8 cellular contexts compared by ENCODE assay signal in the genomic region with DNA sequence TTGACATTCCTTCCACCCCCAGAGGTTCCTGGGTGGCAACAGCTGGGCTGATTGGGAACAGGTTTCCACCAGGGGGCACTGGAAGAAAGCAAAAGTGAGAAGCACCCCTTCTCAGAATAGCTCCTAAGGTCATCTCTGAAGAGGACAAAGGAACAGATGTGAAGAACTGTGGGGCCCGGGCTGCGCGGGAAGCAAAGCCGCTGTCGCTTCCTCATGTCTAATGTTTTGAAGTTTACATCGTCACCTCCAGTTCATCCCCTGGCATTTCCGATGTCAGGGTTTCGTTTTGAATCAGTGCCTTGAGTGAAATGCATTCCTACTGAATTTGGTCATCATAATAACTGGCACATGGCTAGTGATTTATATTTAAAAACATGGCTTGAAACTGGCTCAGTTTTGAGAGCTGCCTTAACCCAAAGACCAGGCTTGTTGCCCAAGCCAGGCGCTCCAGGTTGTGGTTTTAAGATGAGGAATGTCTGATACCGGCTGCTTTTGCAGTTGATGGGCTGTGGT. TPM values are rescaled to one million over a fixed set of nuclear protein-coding genes. Genes with fewer than 3 reads are reported as not detected.
DNase-seq lines count a peak whose midpoint lies in the region; ATAC-seq and TF ChIP-seq lines count a peak whose summit lies in the region.

No MANE protein-coding gene starts in this region.

- H3K4me1 ChIP-seq in RWPE2 (ENCODE audit: insufficient read depth, poor library complexity, severe bottlenecking) (peaks cover 15% of the 10 kb centered on the region), foreskin keratinocyte (peaks cover 4% of the 10 kb centered on the region), parathyroid adenoma (peaks cover 10% of the 10 kb centered on the region)

- peak overlapping the region; percentile 42 for H3K27ac ChIP-seq in RWPE2 (ENCODE audit: poor library complexity, severe bottlenecking)
- no peak overlapping the region for H3K27ac ChIP-seq in foreskin keratinocyte
- peak overlapping the region; percentile 68 for H3K27ac ChIP-seq in parathyroid adenoma

- H3K27me3 ChIP-seq in RWPE2 (ENCODE audit: insufficient read depth, poor library complexity, severe bottlenecking) (no peaks in the 10 kb centered on the region), foreskin keratinocyte (no peaks in the 10 kb centered on the region), parathyroid adenoma (ENCODE audit: control insufficient read depth, insufficient read depth, low read length) (no peaks in the 10 kb centered on the region)

- H3K9me3 Mint-ChIP-seq in activated T-helper 17 cell treated with anti-CD3 and anti-CD28 coated beads, Interleukin-2, amount 50 U/mL, for 72 hours = no peaks in the 10 kb centered on the region
- H3K9me3 Mint-ChIP-seq in type B pancreatic cell = no peaks in the 10 kb centered on the region

- H2AFZ ChIP-seq in parathyroid adenoma = peak overlapping the region; percentile 54

- H3K79me2 ChIP-seq in parathyroid adenoma = no peaks in the 10 kb centered on the region

- DNase-seq in D341Med (ENCODE audit: low spot score) = peak; percentile 64
- peak; percentile 83 for DNase-seq in HT-29 (ENCODE audit: low spot score)
- DNase-seq in RWPE2 (ENCODE audit: low spot score) = peak; percentile 64
- DNase-seq in foreskin keratinocyte = peak; percentile 92 to 96
- DNase-seq in type B pancreatic cell (ENCODE audit: extremely low spot score, unreplicated experiment) = no peak

- peaks cover 40% of the 10 kb centered on the region for H3K36me3 Mint-ChIP-seq in activated T-helper 17 cell treated with anti-CD3 and anti-CD28 coated beads, Interleukin-2, amount 50 U/mL, for 72 hours (ENCODE audit: low read depth)
- H3K36me3 Mint-ChIP-seq in type B pancreatic cell = no peaks in the 10 kb centered on the region

- H3K36me3 ChIP-seq in RWPE2 (ENCODE audit: low read depth) (no peaks in the 10 kb centered on the region), parathyroid adenoma (ENCODE audit: control insufficient read depth, insufficient read depth, low read length) (no peaks in the 10 kb centered on the region)

- H3K9ac ChIP-seq in parathyroid adenoma = no peak overlapping the region

- H3K27ac Mint-ChIP-seq in activated T-helper 17 cell treated with anti-CD3 and anti-CD28 coated beads, Interleukin-2, amount 50 U/mL, for 72 hours = peak overlapping the region; percentile 93
- peak overlapping the region; percentile 90 for H3K27ac Mint-ChIP-seq in type B pancreatic cell

- no peaks in the 10 kb centered on the region for H3K27me3 Mint-ChIP-seq in activated T-helper 17 cell treated with anti-CD3 and anti-CD28 coated beads, Interleukin-2, amount 50 U/mL, for 72 hours
- H3K27me3 Mint-ChIP-seq in type B pancreatic cell = no peaks in the 10 kb centered on the region

- H3K4me1 Mint-ChIP-seq in activated T-helper 17 cell treated with anti-CD3 and anti-CD28 coated beads, Interleukin-2, amount 50 U/mL, for 72 hours = peaks cover 50% of the 10 kb centered on the region
- H3K4me1 Mint-ChIP-seq in type B pancreatic cell (ENCODE audit: unreplicated experiment) = peaks cover 22% of the 10 kb centered on the region

- ATAC-seq in GM21423 (IDR thresholded peaks at IDR 0.05; ENCODE audit: unreplicated experiment) (peak; percentile 92), RWPE2 (ENCODE audit: low read depth) (peak; percentile 90), foreskin keratinocyte (peak; percentile 92)
- peak; percentile 78 for ATAC-seq in activated T-helper 17 cell treated with anti-CD3 and anti-CD28 coated beads, Interleukin-2, amount 50 U/mL, for 72 hours (replicated peaks)

- H3K4me2 ChIP-seq in parathyroid adenoma (ENCODE audit: low read length) = peak overlapping the region; percentile 33

- H3K9me3 ChIP-seq in RWPE2 (ENCODE audit: severe bottlenecking) (no peaks in the 10 kb centered on the region), parathyroid adenoma (ENCODE audit: control insufficient read depth, low read length) (no peaks in the 10 kb centered on the region)

- H3K4me3 ChIP-seq in RWPE2 (ENCODE audit: severe bottlenecking) = no peak overlapping the region
- peak overlapping the region; percentile 8 for H3K4me3 ChIP-seq in parathyroid adenoma (ENCODE audit: low read depth, low read length)

- H3K4me3 Mint-ChIP-seq in activated T-helper 17 cell treated with anti-CD3 and anti-CD28 coated beads, Interleukin-2, amount 50 U/mL, for 72 hours = peak overlapping the region; percentile 91
- H3K4me3 Mint-ChIP-seq in type B pancreatic cell = peak overlapping the region; percentile 59

- TF ChIP-seq CTCF in RWPE2 (IDR thresholded peaks at IDR 0.05; ENCODE audit: poor library complexity, severe bottlenecking) (peak; percentile 73), foreskin keratinocyte (conservative IDR thresholded peaks at IDR 0.05) (peak; percentile 73), parathyroid adenoma (IDR thresholded peaks at IDR 0.05) (peak; percentile 44), type B pancreatic cell (conservative IDR thresholded peaks at IDR 0.05) (peak; percentile 71)

RNA-seq across cellular contexts. Expression of a gene that starts 6.1 kb away (rescaled TPM):
- 0.89 and 1.7 TPM in 2 replicates for total RNA-seq in HT-29 (2014; rRNA removed; shearing (Covaris generic))
- total RNA-seq in activated T-helper 17 cell treated with anti-CD3 and anti-CD28 coated beads, Interleukin-2, amount 50 U/mL, for 72 hours = 10 to 100 TPM; 26.8 to 28.8 TPM
- total RNA-seq in foreskin keratinocyte (not detected in 2 replicates), type B pancreatic cell (ENCODE audit: low replicate concordance) (1.3 and 2.2 TPM in 2 replicates)
- polyA plus RNA-seq in foreskin keratinocyte = not detected in 2 replicates
